1 cellular context compared by ENCODE assay signal in genomic region chr18:657998-658946, GRCh38.
TF ChIP-seq lines count a peak whose summit lies in the region.

No MANE protein-coding gene starts in this region.

TF ChIP-seq in HepG2, 621 proteins besides CTCF, POLR2A, EP300 and RAD21 (continued from another document and continues in another):
- TF ChIP-seq ZNF597 (CRISPR knock-in tag; IDR thresholded peaks at IDR 0.05) (no peak), HHEX (CRISPR knock-in tag; IDR thresholded peaks at IDR 0.05) (no peak), ZNF652 (CRISPR knock-in tag; IDR thresholded peaks at IDR 0.05; ENCODE audit: borderline replicate concordance, low read depth) (no peak), ZHX1 (CRISPR knock-in tag; IDR thresholded peaks at IDR 0.05; ENCODE audit: low read depth) (no peak; the same call in 1 of the 2 replicates), HOXA5 (CRISPR knock-in tag; IDR thresholded peaks at IDR 0.05) (0 out of 2 replicates have a peak, but pooled peaks have one; percentile 12), PHF20 (CRISPR knock-in tag; IDR thresholded peaks at IDR 0.05) (no peak; the same call in none of the 2 replicates), ZBTB26 (CRISPR knock-in tag; IDR thresholded peaks at IDR 0.05; ENCODE audit: borderline replicate concordance) (no peak), NFIC (IDR thresholded peaks at IDR 0.05; ENCODE audit: low read length) (no peak), ZNF605 (CRISPR knock-in tag; IDR thresholded peaks at IDR 0.05) (peak; percentile 93), CCAR2 (optimal IDR thresholded peaks at IDR 0.05; ENCODE audit: low read depth, low read length) (no peak), ZNF280B (CRISPR knock-in tag; IDR thresholded peaks at IDR 0.05; ENCODE audit: borderline replicate concordance) (no peak), TAF1 (CRISPR knock-in tag; IDR thresholded peaks at IDR 0.05) (peak; percentile 87), ZNF703 (CRISPR knock-in tag; IDR thresholded peaks at IDR 0.05; ENCODE audit: borderline replicate concordance) (peak; percentile 60; the same call in 1 of the 2 replicates), SIX1 (CRISPR knock-in tag; IDR thresholded peaks at IDR 0.05; ENCODE audit: borderline replicate concordance) (peak; percentile 25; the same call in 1 of the 2 replicates), NCOA1 (CRISPR knock-in tag; IDR thresholded peaks at IDR 0.05) (no peak), ZNF512 (CRISPR knock-in tag; IDR thresholded peaks at IDR 0.05) (no peak), THAP9 (CRISPR knock-in tag; IDR thresholded peaks at IDR 0.05; ENCODE audit: borderline replicate concordance) (no peak; the same call in 1 of the 2 replicates), USF2 (IDR thresholded peaks at IDR 0.05; ENCODE audit: low read depth, low read length) (no peak), USF2 (CRISPR knock-in tag; IDR thresholded peaks at IDR 0.05; ENCODE audit: borderline replicate concordance) (no peak), FLYWCH1 (CRISPR knock-in tag; IDR thresholded peaks at IDR 0.05) (no peak), ZMAT5 (CRISPR knock-in tag; IDR thresholded peaks at IDR 0.05; ENCODE audit: borderline replicate concordance, low read depth) (no peak), CHD4 (IDR thresholded peaks at IDR 0.05; ENCODE audit: borderline replicate concordance, low read length) (no peak), ZNF7 (CRISPR knock-in tag; IDR thresholded peaks at IDR 0.05) (no peak), PHF8 (CRISPR knock-in tag; IDR thresholded peaks at IDR 0.05) (peak; percentile 70), DNMT3B (CRISPR knock-in tag; conservative IDR thresholded peaks at IDR 0.05) (no peak), CSRNP2 (CRISPR knock-in tag; conservative IDR thresholded peaks at IDR 0.05; ENCODE audit: low read depth) (no peak), ZFP41 (CRISPR knock-in tag; IDR thresholded peaks at IDR 0.05; ENCODE audit: borderline replicate concordance) (no peak), ZNF619 (CRISPR knock-in tag; IDR thresholded peaks at IDR 0.05) (0 out of 2 replicates have a peak, but pooled peaks have one; percentile 28), BATF2 (CRISPR knock-in tag; IDR thresholded peaks at IDR 0.05) (0 out of 2 replicates have a peak, but pooled peaks have one; percentile 50), PPARG (CRISPR knock-in tag; conservative IDR thresholded peaks at IDR 0.05) (peak; percentile 26; the same call in 1 of the 2 replicates), SALL2 (CRISPR knock-in tag; IDR thresholded peaks at IDR 0.05) (no peak), ZNF142 (CRISPR knock-in tag; IDR thresholded peaks at IDR 0.05) (no peak)
